ENCODE assay signal across 8 cellular contexts in genomic region chr3:71131385-71131871, GRCh38.
DNase-seq lines count a peak whose midpoint lies in the region; ATAC-seq and TF ChIP-seq lines count a peak whose summit lies in the region.
"Had no signal": no experiment of that assay in that cellular context is flagged by ENCODE, and none has a peak within 500 bp of the region (broad histone marks: within the 10 kb centered on the region; RNA-seq: fewer than 3 reads in every experiment).

No MANE protein-coding gene starts in this region.

- H3K9me3 ChIP-seq in H9 (ENCODE audit: control insufficient read depth, low read depth, low read length) (no peaks in the 10 kb centered on the region), gastroesophageal sphincter (no peaks in the 10 kb centered on the region), smooth muscle cell (replicated peaks; ENCODE audit: low read depth) (no peaks in the 10 kb centered on the region)

- H2AK5ac ChIP-seq in H9 (ENCODE audit: insufficient read length, low read length): no peak overlapping the region

- DNase-seq in H9: no peak
- DNase-seq in WTC11 (ENCODE audit: low spot score): no peak
- no peak for DNase-seq in smooth muscle cell (lab: John Stamatoyannopoulos, UW; ENCODE audit: unreplicated experiment)
- DNase-seq in H7: no peak
- no peak for DNase-seq in cortex of kidney (lab: John Stamatoyannopoulos, UW)
- DNase-seq: GOT3 had no signal

- H3K4ac ChIP-seq in H9 (ENCODE audit: low read depth, low read length): no peak overlapping the region

- H3K9me3 Mint-ChIP-seq in H9: no peaks in the 10 kb centered on the region
- no peaks in the 10 kb centered on the region for H3K9me3 Mint-ChIP-seq in WTC11

- no peak overlapping the region for H4K5ac ChIP-seq in H9 (ENCODE audit: insufficient read length, low read depth, low read length)

- H3K27ac Mint-ChIP-seq in H9: peak overlapping the region in 2 of 3 experiments; percentile 3 to 95; a peak in 4 of 7 replicates
- H3K27ac Mint-ChIP-seq in WTC11: peak overlapping the region; percentile 39; the same call in 1 of the 2 replicates

- H3K9ac ChIP-seq in H9 (ENCODE audit: extremely low read depth, insufficient read length, low read length): no peak overlapping the region
- peak overlapping the region; percentile 11 for H3K9ac ChIP-seq in smooth muscle cell (ENCODE audit: low read depth)

- H3K36me3 ChIP-seq in gastroesophageal sphincter (no peaks in the 10 kb centered on the region), smooth muscle cell (ENCODE audit: low read depth) (no peaks in the 10 kb centered on the region), H7 (replicated peaks; ENCODE audit: control insufficient read depth, insufficient read depth, low read length) (no peaks in the 10 kb centered on the region)

- no peaks in the 10 kb centered on the region for H4K20me1 ChIP-seq in H9 (ENCODE audit: control insufficient read depth, insufficient read depth, insufficient read length)
- no peaks in the 10 kb centered on the region for H4K20me1 ChIP-seq in smooth muscle cell (ENCODE audit: low read depth)

- H3K4me3 ChIP-seq in gastroesophageal sphincter (peak overlapping the region; percentile 57 to 89), smooth muscle cell (peak overlapping the region; percentile 56), H7 (ENCODE audit: insufficient read depth, low read depth, low read length) (no peak overlapping the region)

- no peak overlapping the region for H2BK120ac ChIP-seq in H9 (ENCODE audit: low read depth, low read length, poor library complexity, severe bottlenecking)

- no peak overlapping the region for H3K14ac ChIP-seq in H9 (ENCODE audit: insufficient read depth, low read length)

- H2BK15ac ChIP-seq in H9 (ENCODE audit: low read depth, low read length): no peak overlapping the region

- TF ChIP-seq CTCF in H9 (conservative IDR thresholded peaks at IDR 0.05) (no peak), WTC11 (IDR thresholded peaks at IDR 0.05) (no peak), gastroesophageal sphincter (IDR thresholded peaks at IDR 0.05) (no peak), smooth muscle cell (IDR thresholded peaks at IDR 0.05; ENCODE audit: borderline replicate concordance, insufficient read depth, poor library complexity, severe bottlenecking) (no peak)

- peaks cover 81 to 82% of the 10 kb centered on the region in 2 experiments for H3K4me1 Mint-ChIP-seq in H9
- H3K4me1 Mint-ChIP-seq in WTC11: peaks cover 93% of the 10 kb centered on the region

- no peak overlapping the region for H4K91ac ChIP-seq in H9 (ENCODE audit: insufficient read length, low read depth, low read length)

- no peaks in the 10 kb centered on the region for H3K23me2 ChIP-seq in H9 (ENCODE audit: insufficient read length, low read depth, low read length, poor library complexity, severe bottlenecking)

- H3K4me3 Mint-ChIP-seq in H9: no peak overlapping the region; a peak in 2 of 5 replicates
- H3K4me3 Mint-ChIP-seq in WTC11: no peak overlapping the region

- POLR2A ChIA-PET in WTC11 (lab: Charles Lee): interaction anchor here (1.6 kb wide), 1 partner anchor 453 kb away, joined by 4 read pairs; the partner anchor contains the start of gene FOXP1

- no peak for TF ChIP-seq EP300 in gastroesophageal sphincter (IDR thresholded peaks at IDR 0.05)

- no peak overlapping the region for H3K23ac ChIP-seq in H9 (ENCODE audit: insufficient read length, low read depth, low read length)

- H3F3A ChIP-seq in smooth muscle cell (ENCODE audit: low read depth): peaks cover 11% of the 10 kb centered on the region

- H3K4me1 ChIP-seq in H9 (ENCODE audit: insufficient read depth, low read length) (peaks cover 32% of the 10 kb centered on the region), gastroesophageal sphincter (peaks cover 20 to 85% (median 20%) of the 10 kb centered on the region in 3 donors), smooth muscle cell (ENCODE audit: low read depth) (peaks cover 47% of the 10 kb centered on the region)

- TF ChIP-seq POLR2A in gastroesophageal sphincter (IDR thresholded peaks at IDR 0.05): no peak

- no peak overlapping the region for H2BK5ac ChIP-seq in H9 (ENCODE audit: insufficient read length, low read length)

- H3K36me3 Mint-ChIP-seq in H9 (ENCODE audit: insufficient read depth in 1 of 3, low read depth in 3 of 3) (no peaks in the 10 kb centered on the region), WTC11 (no peaks in the 10 kb centered on the region)

- no peaks in the 10 kb centered on the region for H3K79me1 ChIP-seq in H9 (ENCODE audit: insufficient read depth, low read depth, low read length, poor library complexity, severe bottlenecking)

- no peak overlapping the region for H2BK20ac ChIP-seq in H9 (ENCODE audit: low read depth, low read length, poor library complexity, severe bottlenecking)

- H2AFZ ChIP-seq in H9 (ENCODE audit: low read length) (no peak overlapping the region), smooth muscle cell (ENCODE audit: low read depth) (no peak overlapping the region)

- ATAC-seq in WTC11 (no peak), gastroesophageal sphincter (no peak), HG02759 (IDR thresholded peaks at IDR 0.05; ENCODE audit: unreplicated experiment) (no peak)

- no peaks in the 10 kb centered on the region for H3K27me3 ChIP-seq in H9 (ENCODE audit: insufficient read depth, low read length)
- H3K27me3 ChIP-seq in gastroesophageal sphincter: no peaks in the 10 kb centered on the region
- no peaks in the 10 kb centered on the region for H3K27me3 ChIP-seq in smooth muscle cell (ENCODE audit: low read depth)
- H3K27me3 ChIP-seq in H7 (ENCODE audit: control insufficient read depth, insufficient read depth, low read length): no peaks in the 10 kb centered on the region

- no peaks in the 10 kb centered on the region; the same call in 1 of the 2 replicates for H3K27me3 Mint-ChIP-seq in H9 (ENCODE audit: low read depth)
- no peaks in the 10 kb centered on the region for H3K27me3 Mint-ChIP-seq in WTC11 (ENCODE audit: low read depth)

- no peak overlapping the region for H2BK12ac ChIP-seq in H9 (ENCODE audit: insufficient read length, low read depth, low read length)

- no peaks in the 10 kb centered on the region for H3K79me2 ChIP-seq in H9 (ENCODE audit: insufficient read depth, low read length)
- H3K79me2 ChIP-seq in smooth muscle cell (ENCODE audit: low read depth): peaks cover 20% of the 10 kb centered on the region

- WGBS in H9 (ENCODE audit: extremely low coverage, insufficient read length, low lambda C conversion rate): no CpG with 5 or more reads among the region's 5 CpGs
- WGBS in gastroesophageal sphincter (ENCODE audit: low coverage in 1 of 2), 2 donors: 4 to 19% methylated on average over 5 of the region's 5 CpGs
- WGBS in smooth muscle cell (ENCODE audit: low lambda C conversion rate): 41% methylated on average over 5 of the region's 5 CpGs

- no peak overlapping the region for H3K56ac ChIP-seq in H9 (ENCODE audit: insufficient read length, low read depth, low read length)

- no peak overlapping the region for H3K27ac ChIP-seq in H9 (ENCODE audit: insufficient read length, low read depth, low read length)
- peak overlapping the region; percentile 83 to 97 (median 90) for H3K27ac ChIP-seq in gastroesophageal sphincter
- H3K27ac ChIP-seq in smooth muscle cell (ENCODE audit: low read depth): peak overlapping the region; percentile 77

- H3K4me2 ChIP-seq in H9 (ENCODE audit: insufficient read depth, insufficient read length, low read length) (peak overlapping the region; percentile 71), smooth muscle cell (peak overlapping the region; percentile 80)

- CTCF ChIA-PET in WTC11 (lab: Charles Lee): interaction anchor here (0.6 to 1.2 kb wide), 5 partner anchors 11 to 45 kb away, joined by 3 to 7 read pairs (median 4); no protein-coding TSS in a partner anchor

- no peak overlapping the region for H3K18ac ChIP-seq in H9 (ENCODE audit: insufficient read length, low read depth, low read length)

- no peak overlapping the region for H3T11ph ChIP-seq in H9 (ENCODE audit: low read length)

- no peak overlapping the region for H4K8ac ChIP-seq in H9 (replicated peaks; ENCODE audit: insufficient read length, low read depth, low read length)

TF ChIP-seq in WTC11, 78 proteins besides CTCF, POLR2A, EP300 and RAD21 (continues in another document):
- TF ChIP-seq GRHL2 (CRISPR knock-in tag; IDR thresholded peaks at IDR 0.05; ENCODE audit: insufficient replicate concordance, severe bottlenecking): no peak
- no peak for TF ChIP-seq ZNF425 (CRISPR knock-in tag; conservative IDR thresholded peaks at IDR 0.05)
- TF ChIP-seq JUN (CRISPR knock-in tag; IDR thresholded peaks at IDR 0.05): no peak
- TF ChIP-seq ATF2 (CRISPR knock-in tag; IDR thresholded peaks at IDR 0.05; ENCODE audit: borderline replicate concordance, low read depth): no peak
- no peak for TF ChIP-seq ELF4 (CRISPR knock-in tag; IDR thresholded peaks at IDR 0.05; ENCODE audit: low read depth)
